In the genomic region with DNA sequence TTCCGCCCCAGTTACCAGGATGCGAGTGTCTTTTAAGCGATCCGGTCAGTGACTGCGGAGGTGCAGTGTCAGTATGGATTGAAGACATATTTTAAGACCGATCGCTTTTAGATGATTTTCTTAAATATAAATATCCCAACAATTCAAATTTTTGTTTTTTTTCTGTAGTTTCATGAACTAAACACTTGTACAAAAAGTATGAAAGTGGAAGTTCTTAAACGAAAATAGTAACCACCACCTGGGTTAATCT, we compare ENCODE assay signal across 9 cellular contexts. TPM values are rescaled to one million over a fixed set of nuclear protein-coding genes. Genes with fewer than 3 reads are reported as not detected.
DNase-seq lines count a peak whose midpoint lies in the region; ATAC-seq lines count a peak whose summit lies in the region.
"Had no signal": no experiment of that assay in that cellular context is flagged by ENCODE, and none has a peak within 500 bp of the region (broad histone marks: within the 10 kb centered on the region; RNA-seq: fewer than 3 reads in every experiment).

No MANE protein-coding gene starts in this region.

- intact Hi-C loops in activated CD4-positive, alpha-beta memory T cell treated with anti-CD3 and anti-CD28 coated beads for 36 hours (cut with micrococcal nuclease) = loop anchor here (2.0 to 5.0 kb wide), 6 partner anchors 120 to 784 kb away; a partner anchor contains a TSS
- intact Hi-C loops in sciatic nerve (cut with DNase I) = loop anchor here (10.0 kb wide), 1 partner anchor 62 kb away; no protein-coding TSS in a partner anchor

- H3K4me1 Mint-ChIP-seq in T-helper 1 cell treated with Interleukin-12 subunit alpha and Interleukin-12 subunit beta and Interleukin-4 antibody, amounts not matched to agents 30 μg/mL and 1 μg/mL, for 36 hours (ENCODE audit: low read depth) = peaks cover 36% of the 10 kb centered on the region
- H3K4me1 Mint-ChIP-seq in activated CD4-positive, alpha-beta memory T cell treated with anti-CD3 and anti-CD28 coated beads for 36 hours (ENCODE audit: low read depth) = peaks cover 37% of the 10 kb centered on the region

- peak overlapping the region; percentile 83 for H3K4me3 Mint-ChIP-seq in T-helper 1 cell treated with Interleukin-12 subunit alpha and Interleukin-12 subunit beta and Interleukin-4 antibody, amounts not matched to agents 30 μg/mL and 1 μg/mL, for 36 hours
- peak overlapping the region; percentile 86 for H3K4me3 Mint-ChIP-seq in activated CD4-positive, alpha-beta memory T cell treated with anti-CD3 and anti-CD28 coated beads for 36 hours

- peaks cover 15% of the 10 kb centered on the region for H3K36me3 Mint-ChIP-seq in T-helper 1 cell treated with Interleukin-12 subunit alpha and Interleukin-12 subunit beta and Interleukin-4 antibody, amounts not matched to agents 30 μg/mL and 1 μg/mL, for 36 hours (ENCODE audit: low read depth)
- peaks cover 9% of the 10 kb centered on the region for H3K36me3 Mint-ChIP-seq in activated CD4-positive, alpha-beta memory T cell treated with anti-CD3 and anti-CD28 coated beads for 36 hours

- H3K27ac Mint-ChIP-seq in T-helper 1 cell treated with Interleukin-12 subunit alpha and Interleukin-12 subunit beta and Interleukin-4 antibody, amounts not matched to agents 30 μg/mL and 1 μg/mL, for 36 hours = peak overlapping the region; percentile 88
- peak overlapping the region; percentile 91 for H3K27ac Mint-ChIP-seq in activated CD4-positive, alpha-beta memory T cell treated with anti-CD3 and anti-CD28 coated beads for 36 hours

- H3K36me3 ChIP-seq in iPS-15b (ENCODE audit: control insufficient read depth, insufficient read depth, low read length) = no peaks in the 10 kb centered on the region
- H3K36me3 ChIP-seq in stomach smooth muscle (ENCODE audit: control insufficient read depth in 2 of 2, insufficient read depth in 2 of 2, low read length in 2 of 2) = no peaks in the 10 kb centered on the region

- POLR2A ChIA-PET in activated CD4-positive, alpha-beta memory T cell treated with anti-CD3 and anti-CD28 coated beads for 36 hours (lab: Charles Lee) = interaction anchor here (1.3 to 2.7 kb wide), 8 partner anchors 8 to 314 kb away, joined by 3 to 12 read pairs (median 6); a partner anchor contains a TSS

- H3K9ac ChIP-seq in iPS-15b (ENCODE audit: low read depth, low read length) = no peak overlapping the region
- H3K9ac ChIP-seq in stomach smooth muscle (ENCODE audit: low read length in 2 of 2) = peak overlapping the region; percentile 90 to 97

- H3K9me3 Mint-ChIP-seq in T-helper 1 cell treated with Interleukin-12 subunit alpha and Interleukin-12 subunit beta and Interleukin-4 antibody, amounts not matched to agents 30 μg/mL and 1 μg/mL, for 36 hours = no peaks in the 10 kb centered on the region
- H3K9me3 Mint-ChIP-seq in activated CD4-positive, alpha-beta memory T cell treated with anti-CD3 and anti-CD28 coated beads for 36 hours = no peaks in the 10 kb centered on the region

- H3K27me3 ChIP-seq in iPS-15b (ENCODE audit: control insufficient read depth, insufficient read depth, low read length) (peaks cover 72% of the 10 kb centered on the region), stomach smooth muscle (ENCODE audit: control insufficient read depth in 1 of 2, insufficient read depth in 2 of 2, low read length in 2 of 2) (peaks cover 0 to under 1% of the 10 kb centered on the region in 2 donors)

- CTCF ChIA-PET in activated CD4-positive, alpha-beta memory T cell treated with anti-CD3 and anti-CD28 coated beads for 36 hours (lab: Charles Lee) = interaction anchor here (1.3 to 1.8 kb wide), 4 partner anchors 23 to 306 kb away, joined by 3 to 7 read pairs (median 4); no protein-coding TSS in a partner anchor

- DNase-seq in T-helper 1 cell (no peak), superior temporal gyrus (ENCODE audit: extremely low spot score) (no peak), NCI-H187 (lab: John Stamatoyannopoulos, UW) (no peak), sciatic nerve (ENCODE audit: low spot score) (no peak)
- no peak for DNase-seq in activated CD4-positive, alpha-beta memory T cell treated with anti-CD3 and anti-CD28 coated beads for 36 hours

- H3K27ac ChIP-seq in stomach smooth muscle (ENCODE audit: low read length) = peak overlapping the region; percentile 90

- no peak for ATAC-seq in sciatic nerve

- H3K4me1 ChIP-seq in iPS-15b (ENCODE audit: control insufficient read depth, insufficient read depth, low read length) (peaks cover 8% of the 10 kb centered on the region), stomach smooth muscle (ENCODE audit: control insufficient read depth, insufficient read depth, low read length) (peaks cover 6% of the 10 kb centered on the region)

- peaks cover 7% of the 10 kb centered on the region for H3K27me3 Mint-ChIP-seq in T-helper 1 cell treated with Interleukin-12 subunit alpha and Interleukin-12 subunit beta and Interleukin-4 antibody, amounts not matched to agents 30 μg/mL and 1 μg/mL, for 36 hours (ENCODE audit: low read depth)
- peaks cover 4% of the 10 kb centered on the region for H3K27me3 Mint-ChIP-seq in activated CD4-positive, alpha-beta memory T cell treated with anti-CD3 and anti-CD28 coated beads for 36 hours

- no peaks in the 10 kb centered on the region for H3K9me3 ChIP-seq in iPS-15b (ENCODE audit: control insufficient read depth, insufficient read depth, low read length)
- no peaks in the 10 kb centered on the region for H3K9me3 ChIP-seq in stomach smooth muscle (ENCODE audit: control insufficient read depth in 2 of 2, low read length in 2 of 2)

- H3K4me3 ChIP-seq in iPS-15b (ENCODE audit: low read depth, low read length) (peak overlapping the region; percentile 69), stomach smooth muscle (ENCODE audit: low read length in 2 of 2) (peak overlapping the region; percentile 79 to 88)

RNA-seq across cellular contexts. Expression of a gene that starts 0.9 kb away (rescaled TPM):
- total RNA-seq in activated CD4-positive, alpha-beta memory T cell treated with anti-CD3 and anti-CD28 coated beads for 36 hours = 10 to 100 TPM; 84.6 to 91.4 TPM
- total RNA-seq in sciatic nerve = 53.3 TPM

RNA-seq across cellular contexts. Expression of a gene that starts 3.9 kb away (rescaled TPM):
- 10 to 100 TPM; 58.8 to 63.5 TPM for total RNA-seq in activated CD4-positive, alpha-beta memory T cell treated with anti-CD3 and anti-CD28 coated beads for 36 hours
- 62.7 TPM for total RNA-seq in sciatic nerve

RNA-seq across cellular contexts. Expression of a gene that starts 28.2 kb away (rescaled TPM):
- under 1 TPM in 1 of 2 experiments, not detected in 1; 0.24 TPM for total RNA-seq in activated CD4-positive, alpha-beta memory T cell treated with anti-CD3 and anti-CD28 coated beads for 36 hours
- total RNA-seq in sciatic nerve = 0.31 TPM
- total RNA-seq: RPMI7951 had no signal
